ENCODE assay signal across 8 cellular contexts in the genomic region with DNA sequence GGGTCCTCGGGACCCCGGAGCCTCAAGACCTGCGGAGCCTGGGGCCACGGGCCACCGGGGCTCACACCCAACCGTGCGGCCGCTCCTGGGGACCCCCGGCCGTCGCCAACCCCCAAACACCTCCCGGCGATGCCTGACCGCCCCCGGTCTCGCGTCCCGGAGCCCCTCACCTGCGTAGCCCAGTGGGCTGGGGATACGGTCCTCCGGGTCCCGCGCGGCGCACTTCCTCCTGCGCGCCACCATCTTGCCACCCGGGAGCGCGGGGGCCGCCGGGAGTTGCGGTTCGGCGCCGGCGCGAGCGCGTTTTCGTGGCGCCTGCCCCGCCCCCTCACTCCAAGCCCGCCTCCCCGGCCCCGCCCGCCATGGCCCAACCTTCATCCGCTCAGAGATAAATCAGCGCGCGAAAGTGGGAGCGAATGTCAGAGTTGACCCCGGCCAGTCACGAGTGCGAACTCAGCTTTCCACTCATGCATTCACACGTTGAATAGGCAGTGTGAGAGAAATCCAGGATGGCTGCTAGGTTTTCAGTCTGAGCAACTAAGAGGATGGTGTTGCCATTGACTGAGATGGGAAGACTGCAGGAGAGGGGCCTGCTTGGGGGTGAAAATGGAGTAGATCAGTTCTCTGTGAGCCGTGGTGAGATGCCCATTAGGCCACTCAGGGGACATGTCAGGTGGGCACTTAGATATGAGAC. TPM values are rescaled to one million over a fixed set of nuclear protein-coding genes. Genes with fewer than 3 reads are reported as not detected.
DNase-seq lines count a peak whose midpoint lies in the region; ATAC-seq and TF ChIP-seq lines count a peak whose summit lies in the region.

A gene with protein sequence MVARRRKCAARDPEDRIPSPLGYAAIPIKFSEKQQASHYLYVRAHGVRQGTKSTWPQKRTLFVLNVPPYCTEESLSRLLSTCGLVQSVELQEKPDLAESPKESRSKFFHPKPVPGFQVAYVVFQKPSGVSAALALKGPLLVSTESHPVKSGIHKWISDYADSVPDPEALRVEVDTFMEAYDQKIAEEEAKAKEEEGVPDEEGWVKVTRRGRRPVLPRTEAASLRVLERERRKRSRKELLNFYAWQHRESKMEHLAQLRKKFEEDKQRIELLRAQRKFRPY (minus strand): TSS at position 253 of the 694 bp plus-strand sequence. CDS start 10 bp downstream, at position 243.

- peak within 1 kb of the TSS; percentile 65 for H2AFZ ChIP-seq in neural cell (ENCODE audit: low read depth, low read length)

- POLR2A ChIA-PET in CD8-positive, alpha-beta memory T cell (lab: Charles Lee) = no interaction called here

- no peaks in the 10 kb centered on the region for H3K79me2 ChIP-seq in neural cell (replicated peaks; ENCODE audit: insufficient read depth, low read length)

- no peak for TF ChIP-seq CTCF in fibroblast of villous mesenchyme (IDR thresholded peaks at IDR 0.05; ENCODE audit: insufficient read depth, low read depth, low read length)
- TF ChIP-seq CTCF in neural cell (IDR thresholded peaks at IDR 0.05; ENCODE audit: poor library complexity, severe bottlenecking) = peak; percentile 18

- H3K27ac ChIP-seq in CD8-positive, alpha-beta memory T cell (ENCODE audit: low read depth, low read length) = peak within 1 kb of the TSS; percentile 70
- peak within 1 kb of the TSS; percentile 64 for H3K27ac ChIP-seq in HUES48 (ENCODE audit: low read depth, low read length)
- H3K27ac ChIP-seq in neural cell (ENCODE audit: low read length) = peak within 1 kb of the TSS; percentile 44

- no peaks in the 10 kb centered on the region for H4K20me1 ChIP-seq in neural cell (ENCODE audit: insufficient read depth)

- peak within 1 kb of the TSS; percentile 94 to 99 (median 96) for H3K4me3 Mint-ChIP-seq in CD8-positive, alpha-beta memory T cell
- H3K4me3 Mint-ChIP-seq in stimulated activated naive CD8-positive, alpha-beta T cell treated with anti-CD3 and anti-CD28 coated beads, Interleukin-15, Interleukin-2, amounts not matched to agents 100 ng/mL and 50 ng/mL, for 24 hours = peak within 1 kb of the TSS; percentile 99

- ATAC-seq in GM19395 (IDR thresholded peaks at IDR 0.05; ENCODE audit: unreplicated experiment) = peak; percentile 74

- H3K27ac Mint-ChIP-seq in CD8-positive, alpha-beta memory T cell = peak within 1 kb of the TSS; percentile 88 to 99 (median 97)
- H3K27ac Mint-ChIP-seq in stimulated activated naive CD8-positive, alpha-beta T cell treated with anti-CD3 and anti-CD28 coated beads, Interleukin-15, Interleukin-2, amounts not matched to agents 100 ng/mL and 50 ng/mL, for 24 hours = peak within 1 kb of the TSS; percentile 99

- H3K4me3 ChIP-seq in CD8-positive, alpha-beta memory T cell (ENCODE audit: low read length) = peak within 1 kb of the TSS; percentile 64
- H3K4me3 ChIP-seq in HUES48 (ENCODE audit: low read depth, low read length) (peak within 1 kb of the TSS; percentile 96), fibroblast of villous mesenchyme (ENCODE audit: low read depth, low read length) (peak within 1 kb of the TSS; percentile 87), neural cell (ENCODE audit: low read length) (peak within 1 kb of the TSS; percentile 70)

- no peak for TF ChIP-seq RAD21 in neural cell (conservative IDR thresholded peaks at IDR 0.05)

- no peaks in the 10 kb centered on the region for H3K27me3 ChIP-seq in CD8-positive, alpha-beta memory T cell (ENCODE audit: insufficient read depth, low read length, poor library complexity, severe bottlenecking)
- H3K27me3 ChIP-seq in HUES48 (ENCODE audit: control insufficient read depth, insufficient read depth, low read length) (no peaks in the 10 kb centered on the region), neural cell (ENCODE audit: insufficient read depth, low read depth, low read length) (no peaks in the 10 kb centered on the region)

- peak; percentile 77 to 90 (median 82) for DNase-seq in CD8-positive, alpha-beta memory T cell
- DNase-seq in SHP77 (lab: John Stamatoyannopoulos, UW) = peak; percentile 78 to 89
- DNase-seq in activated gamma-delta T cell (lab: John Stamatoyannopoulos, UW) = peak; percentile 75
- peak; percentile 86 for DNase-seq in fibroblast of villous mesenchyme (ENCODE audit: low read depth)

- peaks cover 0 to 2% of the 10 kb centered on the region in 2 donors for H3K27me3 Mint-ChIP-seq in CD8-positive, alpha-beta memory T cell
- H3K27me3 Mint-ChIP-seq in stimulated activated naive CD8-positive, alpha-beta T cell treated with anti-CD3 and anti-CD28 coated beads, Interleukin-15, Interleukin-2, amounts not matched to agents 100 ng/mL and 50 ng/mL, for 24 hours = no peaks in the 10 kb centered on the region

- TF ChIP-seq EP300 in neural cell (conservative IDR thresholded peaks at IDR 0.05; ENCODE audit: poor library complexity, severe bottlenecking) = no peak

- H3F3A ChIP-seq in neural cell (ENCODE audit: insufficient read depth, low read length, poor library complexity, severe bottlenecking) = no peaks in the 10 kb centered on the region

- H3K9me3 ChIP-seq in CD8-positive, alpha-beta memory T cell (ENCODE audit: low read length) = no peaks in the 10 kb centered on the region
- H3K9me3 ChIP-seq in HUES48 (ENCODE audit: control insufficient read depth, insufficient read depth, low read length) (no peaks in the 10 kb centered on the region), neural cell (ENCODE audit: low read length) (no peaks in the 10 kb centered on the region)

- peaks cover 0 to 28% (median 0%) of the 10 kb centered on the region in 3 donors for H3K36me3 Mint-ChIP-seq in CD8-positive, alpha-beta memory T cell
- peaks cover 26% of the 10 kb centered on the region for H3K36me3 Mint-ChIP-seq in stimulated activated naive CD8-positive, alpha-beta T cell treated with anti-CD3 and anti-CD28 coated beads, Interleukin-15, Interleukin-2, amounts not matched to agents 100 ng/mL and 50 ng/mL, for 24 hours (ENCODE audit: low read depth)

- H3K4me2 ChIP-seq in neural cell (ENCODE audit: low read length) = peak within 1 kb of the TSS; percentile 48

- peak within 1 kb of the TSS; percentile 91 for H3K9ac ChIP-seq in HUES48 (ENCODE audit: low read depth, low read length)
- peak within 1 kb of the TSS; percentile 66 for H3K9ac ChIP-seq in neural cell (ENCODE audit: low read length)

- H3K4me1 ChIP-seq in CD8-positive, alpha-beta memory T cell (ENCODE audit: insufficient read depth, low read length) = peaks cover 17% of the 10 kb centered on the region
- peaks cover 8% of the 10 kb centered on the region for H3K4me1 ChIP-seq in HUES48 (ENCODE audit: control insufficient read depth, insufficient read depth, low read length)

- CTCF ChIA-PET in CD8-positive, alpha-beta memory T cell (lab: Charles Lee) = no interaction called here

- peaks cover 13% of the 10 kb centered on the region for H3K36me3 ChIP-seq in CD8-positive, alpha-beta memory T cell (ENCODE audit: insufficient read depth, low read length)
- H3K36me3 ChIP-seq in HUES48 (ENCODE audit: control insufficient read depth, insufficient read depth, low read length) (peaks cover 27% of the 10 kb centered on the region), neural cell (ENCODE audit: insufficient read depth, low read length) (no peaks in the 10 kb centered on the region)

- peaks cover 10 to 20% (median 12%) of the 10 kb centered on the region in 3 donors for H3K4me1 Mint-ChIP-seq in CD8-positive, alpha-beta memory T cell
- peaks cover 13% of the 10 kb centered on the region for H3K4me1 Mint-ChIP-seq in stimulated activated naive CD8-positive, alpha-beta T cell treated with anti-CD3 and anti-CD28 coated beads, Interleukin-15, Interleukin-2, amounts not matched to agents 100 ng/mL and 50 ng/mL, for 24 hours (ENCODE audit: low read depth)

- H3K9me2 ChIP-seq in neural cell (ENCODE audit: insufficient read depth, low read length) = no peaks in the 10 kb centered on the region

- H3K9me3 Mint-ChIP-seq in CD8-positive, alpha-beta memory T cell = no peaks in the 10 kb centered on the region
- H3K9me3 Mint-ChIP-seq in stimulated activated naive CD8-positive, alpha-beta T cell treated with anti-CD3 and anti-CD28 coated beads, Interleukin-15, Interleukin-2, amounts not matched to agents 100 ng/mL and 50 ng/mL, for 24 hours = no peaks in the 10 kb centered on the region

TF ChIP-seq in neural cell, 6 proteins besides CTCF, POLR2A, EP300 and RAD21:
- peak; percentile 52 for TF ChIP-seq TAF1 (IDR thresholded peaks at IDR 0.05; ENCODE audit: low read depth)
- peak; percentile 86 for TF ChIP-seq POLR2AphosphoS5 (IDR thresholded peaks at IDR 0.05)
- no peak for TF ChIP-seq EZH2 (IDR thresholded peaks at IDR 0.05; ENCODE audit: borderline replicate concordance, insufficient read depth, low read length, poor library complexity, severe bottlenecking)
- peak; percentile 14 for TF ChIP-seq SMC3 (conservative IDR thresholded peaks at IDR 0.05; ENCODE audit: poor library complexity)
- TF ChIP-seq, protein P1, sequence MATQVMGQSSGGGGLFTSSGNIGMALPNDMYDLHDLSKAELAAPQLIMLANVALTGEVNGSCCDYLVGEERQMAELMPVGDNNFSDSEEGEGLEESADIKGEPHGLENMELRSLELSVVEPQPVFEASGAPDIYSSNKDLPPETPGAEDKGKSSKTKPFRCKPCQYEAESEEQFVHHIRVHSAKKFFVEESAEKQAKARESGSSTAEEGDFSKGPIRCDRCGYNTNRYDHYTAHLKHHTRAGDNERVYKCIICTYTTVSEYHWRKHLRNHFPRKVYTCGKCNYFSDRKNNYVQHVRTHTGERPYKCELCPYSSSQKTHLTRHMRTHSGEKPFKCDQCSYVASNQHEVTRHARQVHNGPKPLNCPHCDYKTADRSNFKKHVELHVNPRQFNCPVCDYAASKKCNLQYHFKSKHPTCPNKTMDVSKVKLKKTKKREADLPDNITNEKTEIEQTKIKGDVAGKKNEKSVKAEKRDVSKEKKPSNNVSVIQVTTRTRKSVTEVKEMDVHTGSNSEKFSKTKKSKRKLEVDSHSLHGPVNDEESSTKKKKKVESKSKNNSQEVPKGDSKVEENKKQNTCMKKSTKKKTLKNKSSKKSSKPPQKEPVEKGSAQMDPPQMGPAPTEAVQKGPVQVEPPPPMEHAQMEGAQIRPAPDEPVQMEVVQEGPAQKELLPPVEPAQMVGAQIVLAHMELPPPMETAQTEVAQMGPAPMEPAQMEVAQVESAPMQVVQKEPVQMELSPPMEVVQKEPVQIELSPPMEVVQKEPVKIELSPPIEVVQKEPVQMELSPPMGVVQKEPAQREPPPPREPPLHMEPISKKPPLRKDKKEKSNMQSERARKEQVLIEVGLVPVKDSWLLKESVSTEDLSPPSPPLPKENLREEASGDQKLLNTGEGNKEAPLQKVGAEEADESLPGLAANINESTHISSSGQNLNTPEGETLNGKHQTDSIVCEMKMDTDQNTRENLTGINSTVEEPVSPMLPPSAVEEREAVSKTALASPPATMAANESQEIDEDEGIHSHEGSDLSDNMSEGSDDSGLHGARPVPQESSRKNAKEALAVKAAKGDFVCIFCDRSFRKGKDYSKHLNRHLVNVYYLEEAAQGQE (IDR thresholded peaks at IDR 0.05; ENCODE audit: borderline replicate concordance) = no peak
- TF ChIP-seq MXI1 (conservative IDR thresholded peaks at IDR 0.05; ENCODE audit: poor library complexity, severe bottlenecking) = peak; percentile 90

RNA-seq across cellular contexts. Expression of the gene that starts here (rescaled TPM):
- total RNA-seq in CD8-positive, alpha-beta memory T cell = 100 to 1,000 TPM; 173 to 175 TPM
- polyA plus RNA-seq in CD8-positive, alpha-beta memory T cell = 62.5 TPM
- 24.5 and 29.8 TPM in 2 replicates for total RNA-seq in fibroblast of villous mesenchyme
- polyA plus RNA-seq in neural cell = 27.8 and 32.3 TPM in 2 replicates
- polyA minus RNA-seq in neural cell = 31.9 and 32.9 TPM in 2 replicates

Comparison
In these comparisons a context has a peak if more than half of its experiments do, and no peak if none do; other contexts are left out.
1. Peak in every context shown above with its lines: DNase-seq, ATAC-seq, H3K4me3 ChIP-seq and H3K27ac ChIP-seq.